8 cellular contexts compared by ENCODE assay signal in genomic region chr3:157130138-157130880, GRCh38. TPM values are rescaled to one million over a fixed set of nuclear protein-coding genes. Genes with fewer than 3 reads are reported as not detected.
A peak's percentile ranks its signal among the peaks of the same experiment; 100 is the strongest.
DNase-seq lines count a peak whose midpoint lies in the region; ATAC-seq and TF ChIP-seq lines count a peak whose summit lies in the region.

No MANE protein-coding gene starts in this region.

- no peaks in the 10 kb centered on the region for H3K9me3 Mint-ChIP-seq in WTC11

- H3K4me3 ChIP-seq in cardiac fibroblast (replicated peaks in 1 of 2; ENCODE audit: low read depth in 2 of 2, low read length in 2 of 2): no peak overlapping the region

- no peaks in the 10 kb centered on the region; the same call in 1 of the 2 replicates for H3K27me3 Mint-ChIP-seq in WTC11 (ENCODE audit: low read depth)

- TF ChIP-seq CTCF in WTC11 (IDR thresholded peaks at IDR 0.05) (peak; percentile 69), cardiac fibroblast (IDR thresholded peaks at IDR 0.05; ENCODE audit: low read depth, low read length) (peak; percentile 63)

- CTCF ChIA-PET in WTC11 (lab: Charles Lee): interaction anchor here (0.6 to 1.6 kb wide), 9 partner anchors 11 to 565 kb away, joined by 3 to 9 read pairs (median 3); partner anchors contain the start of gene TIPARP

- peaks cover 24% of the 10 kb centered on the region for H3K4me1 Mint-ChIP-seq in WTC11

- intact Hi-C loops in left colon (cut with DNase I, micrococcal nuclease): loop anchor here in 1 of 2 donors (10.0 kb wide), 2 partner anchors 456 to 576 kb away; partner anchors contain the start of genes SSR3 and TIPARP

- ATAC-seq in WTC11: peak; percentile 63
- ATAC-seq in left colon: peak; percentile 82
- no peak for ATAC-seq in HG02678 (IDR thresholded peaks at IDR 0.05; ENCODE audit: unreplicated experiment)

- POLR2A ChIA-PET in WTC11 (lab: Charles Lee): interaction anchor here (1.2 to 1.6 kb wide), 2 partner anchors 41 to 456 kb away, joined by 3 to 4 read pairs; partner anchors contain the start of gene TIPARP

- DNase-seq in DMS53 (lab: John Stamatoyannopoulos, UW) (peak; percentile 89), NCI-H1092 (lab: John Stamatoyannopoulos, UW) (peak; percentile 64), WTC11 (ENCODE audit: low spot score) (peak; percentile 75), cardiac fibroblast (ENCODE audit: low read depth in 2 of 2) (peak; percentile 70 to 83), left colon (peak; percentile 85 to 96), GOT3 (lab: John Stamatoyannopoulos, UW) (no peak)
- DNase-seq in stimulated activated CD4-positive, alpha-beta T cell treated with anti-CD3 and anti-CD28 coated beads, Interleukin-2, amount 100 ng/mL, for 24 hours: peak; percentile 66 to 70

- peak overlapping the region; percentile 53 for H3K4me3 Mint-ChIP-seq in WTC11

- no peaks in the 10 kb centered on the region for H3K36me3 Mint-ChIP-seq in WTC11

- peak overlapping the region; percentile 67; the same call in 1 of the 2 replicates for H3K27ac Mint-ChIP-seq in WTC11

TF ChIP-seq in WTC11, 78 proteins besides CTCF, POLR2A, EP300 and RAD21 (continues in another document):
- TF ChIP-seq RELA (CRISPR knock-in tag; IDR thresholded peaks at IDR 0.05; ENCODE audit: borderline replicate concordance): no peak
- TF ChIP-seq TEAD4 (CRISPR knock-in tag; IDR thresholded peaks at IDR 0.05): no peak
- no peak for TF ChIP-seq ERG (CRISPR knock-in tag; IDR thresholded peaks at IDR 0.05)
- TF ChIP-seq TP53 (CRISPR knock-in tag; IDR thresholded peaks at IDR 0.05): no peak
- no peak for TF ChIP-seq SMAD4 (CRISPR knock-in tag; IDR thresholded peaks at IDR 0.05)
- 0 out of 2 replicates have a peak, but pooled peaks have one; percentile 38 for TF ChIP-seq IRF1 (CRISPR knock-in tag; IDR thresholded peaks at IDR 0.05)
- TF ChIP-seq ZNF317 (CRISPR knock-in tag; IDR thresholded peaks at IDR 0.05; ENCODE audit: borderline replicate concordance, low read depth): no peak
- no peak for TF ChIP-seq ZSCAN18 (CRISPR knock-in tag; IDR thresholded peaks at IDR 0.05)
- TF ChIP-seq NFE2L1 (CRISPR knock-in tag; IDR thresholded peaks at IDR 0.05): no peak
- 0 out of 2 replicates have a peak, but pooled peaks have one; percentile 36 for TF ChIP-seq ZNF121 (CRISPR knock-in tag; IDR thresholded peaks at IDR 0.05)
- peak; percentile 10; the same call in 1 of the 2 replicates for TF ChIP-seq GABPB1 (CRISPR knock-in tag; IDR thresholded peaks at IDR 0.05)
- TF ChIP-seq ZNF423 (CRISPR knock-in tag; IDR thresholded peaks at IDR 0.05): peak; percentile 51
- TF ChIP-seq ZNF281 (CRISPR knock-in tag; IDR thresholded peaks at IDR 0.05): no peak
- TF ChIP-seq JUN (CRISPR knock-in tag; IDR thresholded peaks at IDR 0.05): no peak
- TF ChIP-seq ZNF416 (CRISPR knock-in tag; IDR thresholded peaks at IDR 0.05): no peak
- TF ChIP-seq USF1 (CRISPR knock-in tag; IDR thresholded peaks at IDR 0.05): no peak
- no peak for TF ChIP-seq ZBTB21 (CRISPR knock-in tag; IDR thresholded peaks at IDR 0.05; ENCODE audit: borderline replicate concordance)
- TF ChIP-seq SOX15 (CRISPR knock-in tag; IDR thresholded peaks at IDR 0.05): no peak
- TF ChIP-seq ARID4B (CRISPR knock-in tag; IDR thresholded peaks at IDR 0.05; ENCODE audit: borderline replicate concordance): no peak
- TF ChIP-seq ZNF232 (CRISPR knock-in tag; IDR thresholded peaks at IDR 0.05): no peak

RNA-seq across cellular contexts. Expression of gene CCNL1, which starts 29.6 kb away (rescaled TPM):
- 67.2 to 79.6 TPM (median 72.7 TPM) in 3 replicates for total RNA-seq in WTC11 (2021)
- total RNA-seq in left colon: 100 to 1,000 TPM; 103 to 128 TPM
